In genomic region chr1:51750218-51750617, GRCh38 we compare ENCODE assay signal across 1 cellular context.
A peak's percentile ranks its signal among the peaks of the same experiment; 100 is the strongest.
TF ChIP-seq lines count a peak whose summit lies in the region.

No MANE protein-coding gene starts in this region.

TF ChIP-seq in K562, 482 proteins besides CTCF, POLR2A, EP300 and RAD21 (continued from another document):
- TF ChIP-seq CBX3 (IDR thresholded peaks at IDR 0.05; ENCODE audit: borderline replicate concordance in 1 of 2, low read length in 2 of 2) (peak in 1 of 2 experiments; percentile 31; a peak in 1 of 3 replicates), NR3C1 (CRISPR knock-in tag; IDR thresholded peaks at IDR 0.05) (no peak), ZNF766 (CRISPR knock-in tag; conservative IDR thresholded peaks at IDR 0.05) (no peak), ZNF707 (CRISPR knock-in tag; conservative IDR thresholded peaks at IDR 0.05) (no peak), CCNT2 (IDR thresholded peaks at IDR 0.05; ENCODE audit: borderline replicate concordance, extremely low read depth, insufficient read length, low read depth, low read length) (no peak), ZNF184 (CRISPR knock-in tag; IDR thresholded peaks at IDR 0.05) (no peak), ZNF316 (IDR thresholded peaks at IDR 0.05) (peak; percentile 26; the same call in 1 of the 2 replicates), RREB1 (CRISPR knock-in tag; IDR thresholded peaks at IDR 0.05) (no peak), ETS1 (conservative IDR thresholded peaks at IDR 0.05; ENCODE audit: control insufficient read depth, low read depth, low read length) (no peak), E2F5 (CRISPR knock-in tag; IDR thresholded peaks at IDR 0.05) (no peak), PKNOX1 (IDR thresholded peaks at IDR 0.05) (0 out of 2 replicates have a peak, but pooled peaks have one; percentile 27)
